6 cellular contexts compared by ENCODE assay signal in the genomic region with DNA sequence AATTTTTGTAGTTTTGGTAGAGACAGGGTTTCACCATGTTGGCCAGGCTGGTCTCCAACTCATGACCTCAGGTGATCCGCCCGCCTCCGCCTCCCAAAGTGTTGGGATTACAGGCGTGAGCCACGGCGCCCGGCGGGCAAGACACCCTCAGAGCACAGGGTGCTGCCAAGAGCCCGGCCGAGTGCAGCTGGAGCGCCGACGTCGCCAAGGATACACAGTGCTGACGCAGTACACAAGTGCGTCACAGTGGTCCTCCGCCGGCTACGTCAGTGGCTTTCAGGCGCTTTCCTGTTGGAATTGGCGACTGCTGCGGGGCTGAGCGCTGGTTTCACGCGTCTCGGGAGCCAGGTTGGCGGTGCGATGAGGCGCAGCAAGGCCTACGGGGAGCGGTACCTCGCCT. TPM values are rescaled to one million over a fixed set of nuclear protein-coding genes. Genes with fewer than 3 reads are reported as not detected.
"Had no signal": no experiment of that assay in that cellular context is flagged by ENCODE, and none has a peak within 500 bp of the region (broad histone marks: within the 10 kb centered on the region; RNA-seq: fewer than 3 reads in every experiment).

No MANE protein-coding gene starts in this region.

RNA-seq across cellular contexts. Expression of a gene that starts 28.4 kb away (rescaled TPM):
- total RNA-seq: HT-29 had no signal

RNA-seq across cellular contexts. Expression of a gene that starts 51.8 kb away (rescaled TPM):
- total RNA-seq: HepG2, HT-29, IMR-90, NCI-H460, SK-MEL-5 had no signal
- polyA plus RNA-seq: IMR-90, SK-N-SH had no signal
